In the genomic region with DNA sequence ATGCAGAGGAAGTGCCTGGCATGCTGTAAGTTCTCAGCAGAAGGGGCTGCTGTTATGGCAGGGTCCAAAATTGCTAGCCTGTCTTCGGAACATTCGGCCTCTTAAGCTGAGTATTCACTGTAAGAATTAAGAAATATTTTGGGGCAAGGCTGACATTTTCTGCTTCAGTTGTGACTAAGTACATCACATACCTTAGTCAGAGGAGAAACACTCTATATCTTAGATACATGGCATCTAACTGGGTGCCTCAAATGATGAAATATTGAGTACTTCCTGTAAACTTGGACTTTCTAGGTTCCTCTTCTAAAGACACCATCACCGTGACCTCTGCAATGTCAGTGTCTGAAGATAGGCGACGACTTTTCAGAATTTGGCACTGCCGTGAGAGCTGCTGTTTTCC, we compare ENCODE assay signal across 1 cellular context.
TF ChIP-seq lines count a peak whose summit lies in the region.

No MANE protein-coding gene starts in this region.

TF ChIP-seq in GM23338, 12 proteins besides CTCF, POLR2A, EP300 and RAD21 (continued from another document):
- TF ChIP-seq, protein P1, sequence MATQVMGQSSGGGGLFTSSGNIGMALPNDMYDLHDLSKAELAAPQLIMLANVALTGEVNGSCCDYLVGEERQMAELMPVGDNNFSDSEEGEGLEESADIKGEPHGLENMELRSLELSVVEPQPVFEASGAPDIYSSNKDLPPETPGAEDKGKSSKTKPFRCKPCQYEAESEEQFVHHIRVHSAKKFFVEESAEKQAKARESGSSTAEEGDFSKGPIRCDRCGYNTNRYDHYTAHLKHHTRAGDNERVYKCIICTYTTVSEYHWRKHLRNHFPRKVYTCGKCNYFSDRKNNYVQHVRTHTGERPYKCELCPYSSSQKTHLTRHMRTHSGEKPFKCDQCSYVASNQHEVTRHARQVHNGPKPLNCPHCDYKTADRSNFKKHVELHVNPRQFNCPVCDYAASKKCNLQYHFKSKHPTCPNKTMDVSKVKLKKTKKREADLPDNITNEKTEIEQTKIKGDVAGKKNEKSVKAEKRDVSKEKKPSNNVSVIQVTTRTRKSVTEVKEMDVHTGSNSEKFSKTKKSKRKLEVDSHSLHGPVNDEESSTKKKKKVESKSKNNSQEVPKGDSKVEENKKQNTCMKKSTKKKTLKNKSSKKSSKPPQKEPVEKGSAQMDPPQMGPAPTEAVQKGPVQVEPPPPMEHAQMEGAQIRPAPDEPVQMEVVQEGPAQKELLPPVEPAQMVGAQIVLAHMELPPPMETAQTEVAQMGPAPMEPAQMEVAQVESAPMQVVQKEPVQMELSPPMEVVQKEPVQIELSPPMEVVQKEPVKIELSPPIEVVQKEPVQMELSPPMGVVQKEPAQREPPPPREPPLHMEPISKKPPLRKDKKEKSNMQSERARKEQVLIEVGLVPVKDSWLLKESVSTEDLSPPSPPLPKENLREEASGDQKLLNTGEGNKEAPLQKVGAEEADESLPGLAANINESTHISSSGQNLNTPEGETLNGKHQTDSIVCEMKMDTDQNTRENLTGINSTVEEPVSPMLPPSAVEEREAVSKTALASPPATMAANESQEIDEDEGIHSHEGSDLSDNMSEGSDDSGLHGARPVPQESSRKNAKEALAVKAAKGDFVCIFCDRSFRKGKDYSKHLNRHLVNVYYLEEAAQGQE (IDR thresholded peaks at IDR 0.05; ENCODE audit: unreplicated experiment) = no peak
- TF ChIP-seq ZNF331 (CRISPR knock-in tag; IDR thresholded peaks at IDR 0.05; ENCODE audit: low read depth) = no peak
- no peak for TF ChIP-seq NANOG (IDR thresholded peaks at IDR 0.05; ENCODE audit: borderline replicate concordance)
- no peak for TF ChIP-seq ETS1 (IDR thresholded peaks at IDR 0.05)
